Comparison of ENCODE assay signal across 1 cellular context in genomic region chr2:47272031-47272864, GRCh38.
A peak's percentile ranks its signal among the peaks of the same experiment; 100 is the strongest.
TF ChIP-seq lines count a peak whose summit lies in the region.

No MANE protein-coding gene starts in this region.

TF ChIP-seq in HepG2, 621 proteins besides CTCF, POLR2A, EP300 and RAD21 (continued from another document and continues in another):
- TF ChIP-seq NR2F1 (CRISPR knock-in tag; IDR thresholded peaks at IDR 0.05) (no peak; a peak in 1 of 4 replicates), ZNF552 (CRISPR knock-in tag; IDR thresholded peaks at IDR 0.05; ENCODE audit: borderline replicate concordance) (peak; percentile 77; the same call in 1 of the 2 replicates), ZNF207 (IDR thresholded peaks at IDR 0.05; ENCODE audit: borderline replicate concordance) (no peak), ZNF576 (CRISPR knock-in tag; IDR thresholded peaks at IDR 0.05) (0 out of 2 replicates have a peak, but pooled peaks have one; percentile 12), ZNF549 (CRISPR knock-in tag; IDR thresholded peaks at IDR 0.05) (no peak), ZNF609 (CRISPR knock-in tag; IDR thresholded peaks at IDR 0.05; ENCODE audit: borderline replicate concordance) (no peak), MBNL3 (CRISPR knock-in tag; conservative IDR thresholded peaks at IDR 0.05) (no peak), DRAP1 (CRISPR knock-in tag; IDR thresholded peaks at IDR 0.05) (no peak; the same call in 1 of the 2 replicates), CENPX (CRISPR knock-in tag; IDR thresholded peaks at IDR 0.05) (no peak), ZBTB20 (CRISPR knock-in tag; IDR thresholded peaks at IDR 0.05; ENCODE audit: borderline replicate concordance, low read depth) (0 out of 2 replicates have a peak, but pooled peaks have one; percentile 37), SUZ12 (IDR thresholded peaks at IDR 0.05; ENCODE audit: low read depth, low read length) (no peak), PAF1 (CRISPR knock-in tag; IDR thresholded peaks at IDR 0.05) (no peak), ZNF280D (CRISPR knock-in tag; IDR thresholded peaks at IDR 0.05) (0 out of 2 replicates have a peak, but pooled peaks have one; percentile 44), ZNF740 (CRISPR knock-in tag; IDR thresholded peaks at IDR 0.05) (peak; percentile 43; the same call in 1 of the 2 replicates), ZNF784 (CRISPR knock-in tag; IDR thresholded peaks at IDR 0.05; ENCODE audit: borderline replicate concordance) (peak; percentile 79; the same call in 1 of the 2 replicates), SNRNP70 (IDR thresholded peaks at IDR 0.05; ENCODE audit: low read depth, low read length) (no peak), ZNF816 (CRISPR knock-in tag; IDR thresholded peaks at IDR 0.05; ENCODE audit: borderline replicate concordance) (no peak), CEBPB (IDR thresholded peaks at IDR 0.05; ENCODE audit: borderline replicate concordance, low read depth, low read length) (no peak), ZNF557 (CRISPR knock-in tag; IDR thresholded peaks at IDR 0.05) (no peak), RFX1 (IDR thresholded peaks at IDR 0.05) (no peak), RBM39 (IDR thresholded peaks at IDR 0.05; ENCODE audit: low read depth, low read length, poor library complexity, severe bottlenecking) (peak; percentile 47), ZBTB39 (CRISPR knock-in tag; IDR thresholded peaks at IDR 0.05) (no peak), ZNF329 (CRISPR knock-in tag; IDR thresholded peaks at IDR 0.05; ENCODE audit: low read depth) (no peak), ZNF225 (CRISPR knock-in tag; IDR thresholded peaks at IDR 0.05) (peak; percentile 53; the same call in 1 of the 2 replicates), CHD4 (IDR thresholded peaks at IDR 0.05; ENCODE audit: borderline replicate concordance, low read length) (peak; percentile 26), HOXA9 (CRISPR knock-in tag; IDR thresholded peaks at IDR 0.05; ENCODE audit: borderline replicate concordance) (no peak), IRF9 (CRISPR knock-in tag; IDR thresholded peaks at IDR 0.05; ENCODE audit: borderline replicate concordance) (peak; percentile 76; the same call in 1 of the 2 replicates), ETV6 (CRISPR knock-in tag; conservative IDR thresholded peaks at IDR 0.05) (no peak; the same call in 1 of the 2 replicates), GPN1 (CRISPR knock-in tag; IDR thresholded peaks at IDR 0.05; ENCODE audit: borderline replicate concordance) (0 out of 2 replicates have a peak, but pooled peaks have one; percentile 63), SAP130 (CRISPR knock-in tag; IDR thresholded peaks at IDR 0.05; ENCODE audit: low read depth) (peak; percentile 71), NCOA5 (CRISPR knock-in tag; IDR thresholded peaks at IDR 0.05) (no peak), TEF (CRISPR knock-in tag; IDR thresholded peaks at IDR 0.05) (no peak), ZNF512B (CRISPR knock-in tag; IDR thresholded peaks at IDR 0.05; ENCODE audit: borderline replicate concordance) (peak; percentile 67; the same call in 1 of the 2 replicates), TEAD2 (CRISPR knock-in tag; IDR thresholded peaks at IDR 0.05) (no peak), ELF1 (CRISPR knock-in tag; IDR thresholded peaks at IDR 0.05) (peak; percentile 58), DPF2 (CRISPR knock-in tag; IDR thresholded peaks at IDR 0.05; ENCODE audit: borderline replicate concordance, low read depth) (no peak; the same call in 1 of the 2 replicates), SALL2 (CRISPR knock-in tag; IDR thresholded peaks at IDR 0.05) (no peak), ZNF333 (CRISPR knock-in tag; IDR thresholded peaks at IDR 0.05; ENCODE audit: borderline replicate concordance) (0 out of 2 replicates have a peak, but pooled peaks have one; percentile 55), CHCHD3 (CRISPR knock-in tag; IDR thresholded peaks at IDR 0.05) (peak; percentile 70; the same call in 1 of the 2 replicates), ZNF558 (CRISPR knock-in tag; IDR thresholded peaks at IDR 0.05; ENCODE audit: borderline replicate concordance) (no peak; the same call in 1 of the 2 replicates), PCBP2 (optimal IDR thresholded peaks at IDR 0.05; ENCODE audit: low read depth, low read length, poor library complexity, severe bottlenecking) (no peak), SRSF1 (optimal IDR thresholded peaks at IDR 0.05; ENCODE audit: low read depth, low read length) (peak; percentile 80), REXO4 (CRISPR knock-in tag; IDR thresholded peaks at IDR 0.05; ENCODE audit: borderline replicate concordance) (no peak), HDAC6 (IDR thresholded peaks at IDR 0.05; ENCODE audit: low read depth, low read length) (no peak), ZFP36L1 (CRISPR knock-in tag; IDR thresholded peaks at IDR 0.05) (no peak), HOXA5 (CRISPR knock-in tag; IDR thresholded peaks at IDR 0.05) (no peak), KMT2B (CRISPR knock-in tag; IDR thresholded peaks at IDR 0.05) (no peak), BCL3 (CRISPR knock-in tag; IDR thresholded peaks at IDR 0.05) (0 out of 2 replicates have a peak, but pooled peaks have one; percentile 67)
